In the genomic region with DNA sequence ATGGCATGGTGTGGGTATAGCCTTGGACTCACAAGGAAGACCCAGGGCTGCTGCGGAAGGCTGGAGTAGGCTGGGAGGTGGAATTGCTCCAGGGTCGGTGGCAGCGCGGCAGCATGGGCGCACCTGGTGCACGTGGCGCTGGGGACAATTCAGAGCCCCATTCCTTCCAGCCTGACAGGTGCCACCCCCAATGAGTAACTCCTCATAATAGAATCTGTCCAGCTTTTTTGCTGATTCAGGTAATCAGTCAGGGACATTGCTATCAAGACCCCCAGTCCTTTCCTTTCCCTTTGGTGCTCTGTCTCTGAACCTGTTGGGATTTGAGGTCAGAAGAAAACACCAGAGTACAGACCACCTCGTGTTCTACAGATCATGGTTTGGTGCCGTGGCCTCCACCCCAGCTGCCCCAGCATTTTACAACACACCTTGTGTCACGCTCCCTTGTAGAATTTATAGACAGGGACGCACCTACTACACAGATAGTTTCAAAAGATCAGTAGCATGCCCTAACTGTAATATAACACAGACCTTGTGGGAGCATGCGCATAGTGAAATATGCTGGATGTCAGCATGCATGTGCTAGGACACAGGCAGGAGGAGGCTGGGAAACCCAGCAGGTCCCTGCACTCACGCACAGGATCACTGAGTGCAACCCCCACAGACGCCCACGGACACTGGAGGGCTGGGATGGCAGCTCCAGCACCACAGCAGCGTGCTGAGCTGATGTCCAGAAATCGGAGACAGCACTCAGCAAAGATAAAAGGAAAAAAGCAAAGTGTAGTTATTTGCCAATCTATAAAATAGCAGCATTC, we compare ENCODE assay signal across 15 cellular contexts. TPM values are rescaled to one million over a fixed set of nuclear protein-coding genes. Genes with fewer than 3 reads are reported as not detected.
DNase-seq lines count a peak whose midpoint lies in the region; ATAC-seq, FAIRE-seq and TF ChIP-seq lines count a peak whose summit lies in the region.
"Had no signal": no experiment of that assay in that cellular context is flagged by ENCODE, and none has a peak within 500 bp of the region (broad histone marks: within the 10 kb centered on the region; RNA-seq: fewer than 3 reads in every experiment).

No MANE protein-coding gene starts in this region.

- H3K9me3 ChIP-seq in A673 (ENCODE audit: low read depth, low read length, poor library complexity, severe bottlenecking): no peaks in the 10 kb centered on the region
- H3K9me3 ChIP-seq: BLaER1 had no signal

- no peak overlapping the region for H3K4me3 Mint-ChIP-seq in WTC11
- H3K4me3 Mint-ChIP-seq: H9, HFFc6 had no signal

- H3K4me3 ChIP-seq in A673 (ENCODE audit: low read depth, low read length, poor library complexity, severe bottlenecking): no peak overlapping the region
- H3K4me3 ChIP-seq: BLaER1, GM12878, GM23248 had no signal

- CTCF ChIA-PET in A673 (lab: Charles Lee) (no interaction called here), WTC11 (lab: Charles Lee) (interaction anchor here (0.8 kb wide), 1 partner anchor 16 kb away, joined by 4 read pairs; no protein-coding TSS in a partner anchor)

- DNase-seq in A673 (ENCODE audit: low spot score) (no peak), D341Med (ENCODE audit: low spot score) (peak; percentile 9), WTC11 (ENCODE audit: low spot score) (no peak), left lobe of liver (ENCODE audit: low spot score) (peak; percentile 42), HTR-8/SVneo (ENCODE audit: insufficient read length, low spot score) (no peak), NCI-H748 treated with DMSO at 0.1 percent for 48 hours (lab: John Stamatoyannopoulos, UW) (no peak), Kasumi-1 (lab: John Stamatoyannopoulos, UW) (no peak), inferior parietal cortex (ENCODE audit: extremely low spot score) (no peak)
- DNase-seq: DMS79, KG1 had no signal

- intact Hi-C loops in A673 (cut with micrococcal nuclease; ENCODE audit: unreplicated experiment): loop anchor here (2.0 kb wide), 1 partner anchor 135 kb away; no protein-coding TSS in a partner anchor

- H3K4me1 ChIP-seq in A673 (ENCODE audit: insufficient read depth, low read length, poor library complexity, severe bottlenecking): peaks cover 7% of the 10 kb centered on the region
- H3K4me1 ChIP-seq: BLaER1 had no signal

- FAIRE-seq in HTR-8/SVneo (lab: Jason Lieb, UNC): no peak

- no peaks in the 10 kb centered on the region for H3K27me3 Mint-ChIP-seq in WTC11 (ENCODE audit: low read depth)

- peaks cover 59% of the 10 kb centered on the region for H3K36me3 ChIP-seq in A673 (ENCODE audit: insufficient read depth, low read length, poor library complexity, severe bottlenecking)
- H3K36me3 ChIP-seq: BLaER1 had no signal

- H3K27ac ChIP-seq in A673 (ENCODE audit: low read depth, low read length, poor library complexity, severe bottlenecking): peak overlapping the region; percentile 22
- H3K27ac ChIP-seq: BLaER1, GM23248 had no signal

- BruUV-seq in A673 (replicated peaks; lab: Mats Ljungman, UMichigan): no TSS peak

- no peaks in the 10 kb centered on the region for H3K9me3 Mint-ChIP-seq in WTC11
- H3K9me3 Mint-ChIP-seq: H9, HFFc6 had no signal

- 0 out of 2 replicates have a peak overlapping the region, but pooled peaks have one; percentile 30 for H3K27ac Mint-ChIP-seq in WTC11
- H3K27ac Mint-ChIP-seq: HFFc6 had no signal

- POLR2A ChIA-PET in A673 (lab: Charles Lee; ENCODE audit: low non-redundant PET): no interaction called here
- POLR2A ChIA-PET in WTC11 (lab: Charles Lee): no interaction called here

- peaks cover 20% of the 10 kb centered on the region for H3K36me3 Mint-ChIP-seq in WTC11

- peaks cover 6% of the 10 kb centered on the region for H3K4me1 Mint-ChIP-seq in WTC11

- H3K27me3 ChIP-seq in A673 (replicated peaks; ENCODE audit: insufficient read depth, low read depth, low read length, poor library complexity): no peaks in the 10 kb centered on the region
- H3K27me3 ChIP-seq: BLaER1 had no signal

- TF ChIP-seq CTCF in A673 (conservative IDR thresholded peaks at IDR 0.05; ENCODE audit: low read depth, low read length): no peak
- no peak for TF ChIP-seq CTCF in WTC11 (IDR thresholded peaks at IDR 0.05)

- no peak for ATAC-seq in WTC11
- ATAC-seq in left lobe of liver: no peak

TF ChIP-seq in WTC11, 78 proteins besides CTCF, POLR2A, EP300 and RAD21:
- TF ChIP-seq, protein P1, sequence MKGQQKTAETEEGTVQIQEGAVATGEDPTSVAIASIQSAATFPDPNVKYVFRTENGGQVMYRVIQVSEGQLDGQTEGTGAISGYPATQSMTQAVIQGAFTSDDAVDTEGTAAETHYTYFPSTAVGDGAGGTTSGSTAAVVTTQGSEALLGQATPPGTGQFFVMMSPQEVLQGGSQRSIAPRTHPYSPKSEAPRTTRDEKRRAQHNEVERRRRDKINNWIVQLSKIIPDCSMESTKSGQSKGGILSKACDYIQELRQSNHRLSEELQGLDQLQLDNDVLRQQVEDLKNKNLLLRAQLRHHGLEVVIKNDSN (CRISPR knock-in tag; IDR thresholded peaks at IDR 0.05): no peak

RNA-seq across cellular contexts. Expression of gene CTSL, which starts 47.9 kb away (rescaled TPM):
- total RNA-seq in A673 (2021): 17.0 and 21.0 TPM in 2 replicates
- total RNA-seq in WTC11 (2021): 33.0 to 39.7 TPM (median 33.4 TPM) in 3 replicates
- 152 TPM for total RNA-seq in left lobe of liver

Comparison
In these comparisons a context has a peak if more than half of its experiments do, and no peak if none do; other contexts are left out.
1. DNase-seq: peak in D341Med (single experiment) and left lobe of liver (single experiment); none in A673 (single experiment), WTC11 (single experiment), HTR-8/SVneo (single experiment), NCI-H748 treated with DMSO at 0.1 percent for 48 hours (single experiment), Kasumi-1 (0 of 2) and inferior parietal cortex (single experiment).